In genomic region chr7:114368492-114368891, GRCh38 we compare ENCODE assay signal across 35 cellular contexts. TPM values are rescaled to one million over a fixed set of nuclear protein-coding genes. Genes with fewer than 3 reads are reported as not detected.
"Had no signal": no experiment of that assay in that cellular context is flagged by ENCODE, and none has a peak within 500 bp of the region (broad histone marks: within the 10 kb centered on the region; RNA-seq: fewer than 3 reads in every experiment).

No MANE protein-coding gene starts in this region.

- H3K9me3 ChIP-seq: ascending aorta had no signal

- H3K4me1 Mint-ChIP-seq: activated B cell treated with CpG ODN at 0.5 μM for 24 hours; activated CD4-positive, alpha-beta memory T cell treated with anti-CD3 and anti-CD28 coated beads, Interleukin-2, amount 10 ng/mL, durations not matched to agents 7 days and 5 days; activated CD4-positive, alpha-beta T cell treated with anti-CD3 and anti-CD28 coated beads for 36 hours; activated CD4-positive, alpha-beta T cell treated with anti-CD3 and anti-CD28 coated beads, Interleukin-2, amount 10 ng/mL, durations not matched to agents 7 days and 5 days; activated CD8-positive, alpha-beta memory T cell treated with anti-CD3 and anti-CD28 coated beads, Interleukin-2, amount 10 ng/mL, durations not matched to agents 7 days and 5 days; activated naive CD4-positive, alpha-beta T cell treated with anti-CD3 and anti-CD28 coated beads, Interleukin-2, amount 10 ng/mL, durations not matched to agents 7 days and 5 days; activated naive CD4-positive, alpha-beta T cell treated with anti-CD3 and anti-CD28 coated beads, Interleukin-2, amount 50 U/mL, for 24 hours; activated naive CD8-positive, alpha-beta T cell treated with anti-CD3 and anti-CD28 coated beads, Interleukin-2, amount 10 ng/mL, durations not matched to agents 7 days and 5 days; activated naive CD8-positive, alpha-beta T cell treated with anti-CD3 and anti-CD28 coated beads, Interleukin-2, amount 50 U/mL, for 24 hours; central memory CD8-positive, alpha-beta T cell had no signal

- H3K36me3 Mint-ChIP-seq: activated CD8-positive, alpha-beta memory T cell treated with anti-CD3 and anti-CD28 coated beads, Interleukin-2, amount 10 ng/mL, durations not matched to agents 7 days and 5 days; activated naive CD4-positive, alpha-beta T cell treated with anti-CD3 and anti-CD28 coated beads, Interleukin-2, amount 10 ng/mL, durations not matched to agents 7 days and 5 days; activated naive CD4-positive, alpha-beta T cell treated with anti-CD3 and anti-CD28 coated beads, Interleukin-2, amount 50 U/mL, for 24 hours; activated naive CD8-positive, alpha-beta T cell; activated naive CD8-positive, alpha-beta T cell treated with anti-CD3 and anti-CD28 coated beads, Interleukin-2, amount 10 ng/mL, durations not matched to agents 7 days and 5 days; brain had no signal

- H3K27me3 Mint-ChIP-seq: activated B cell treated with CpG ODN at 0.5 μM for 24 hours; activated CD4-positive, alpha-beta memory T cell treated with anti-CD3 and anti-CD28 coated beads, Interleukin-2, amount 10 ng/mL, durations not matched to agents 7 days and 5 days; activated CD4-positive, alpha-beta T cell treated with anti-CD3 and anti-CD28 coated beads, Interleukin-2, amount 10 ng/mL, durations not matched to agents 7 days and 5 days; activated CD8-positive, alpha-beta memory T cell treated with anti-CD3 and anti-CD28 coated beads, Interleukin-2, amount 10 ng/mL, durations not matched to agents 7 days and 5 days; activated naive CD4-positive, alpha-beta T cell treated with anti-CD3 and anti-CD28 coated beads, Interleukin-2, amount 10 ng/mL, durations not matched to agents 7 days and 5 days; activated naive CD4-positive, alpha-beta T cell treated with anti-CD3 and anti-CD28 coated beads, Interleukin-2, amount 50 U/mL, for 24 hours; activated naive CD8-positive, alpha-beta T cell; activated naive CD8-positive, alpha-beta T cell treated with anti-CD3 and anti-CD28 coated beads, Interleukin-2, amount 10 ng/mL, durations not matched to agents 7 days and 5 days; activated naive CD8-positive, alpha-beta T cell treated with anti-CD3 and anti-CD28 coated beads, Interleukin-2, amount 50 U/mL, for 24 hours; activated T-cell treated with anti-CD3 and anti-CD28 coated beads, Interleukin-2, amount 50 U/mL, for 24 hours; brain; central memory CD8-positive, alpha-beta T cell had no signal

- ATAC-seq: activated CD4-positive, alpha-beta T cell treated with anti-CD3 and anti-CD28 coated beads for 36 hours; activated CD8-positive, alpha-beta memory T cell treated with anti-CD3 and anti-CD28 coated beads, Interleukin-2, amount 10 ng/mL, durations not matched to agents 7 days and 5 days; activated CD8-positive, alpha-beta T cell treated with anti-CD3 and anti-CD28 coated beads, Interleukin-2, amount 10 ng/mL, durations not matched to agents 7 days and 5 days; activated naive CD8-positive, alpha-beta T cell treated with anti-CD3 and anti-CD28 coated beads, Interleukin-2, amount 50 U/mL, for 24 hours had no signal

- DNase-seq: activated B cell treated with CpG ODN at 0.5 μM for 24 hours; activated CD4-positive, alpha-beta memory T cell treated with anti-CD3 and anti-CD28 coated beads, Interleukin-2, amount 10 ng/mL, durations not matched to agents 7 days and 5 days; activated CD4-positive, alpha-beta T cell treated with anti-CD3 and anti-CD28 coated beads for 36 hours; activated CD4-positive, alpha-beta T cell treated with anti-CD3 and anti-CD28 coated beads for 48 hours; activated CD4-positive, alpha-beta T cell treated with anti-CD3 and anti-CD28 coated beads, Interleukin-2, amount 10 ng/mL, durations not matched to agents 7 days and 5 days; activated CD4-positive, alpha-beta T cell treated with anti-CD3 and anti-CD28 coated beads, Interleukin-2, amount 50 U/mL, for 48 hours; activated CD4-positive, CD25-positive, alpha-beta regulatory T cell treated with anti-CD3 and anti-CD28 coated beads, Interleukin-2, amount 50 U/mL, for 72 hours; activated CD8-positive, alpha-beta memory T cell treated with anti-CD3 and anti-CD28 coated beads for 24 hours; activated CD8-positive, alpha-beta memory T cell treated with anti-CD3 and anti-CD28 coated beads, Interleukin-2, amount 10 ng/mL, durations not matched to agents 7 days and 5 days; activated CD8-positive, alpha-beta memory T cell treated with anti-CD3 and anti-CD28 coated beads, Interleukin-2, amount 50 U/mL, for 48 hours; activated CD8-positive, alpha-beta T cell treated with anti-CD3 and anti-CD28 coated beads, Interleukin-2, amount 10 ng/mL, durations not matched to agents 7 days and 5 days; activated effector memory CD4-positive, alpha-beta T cell treated with Interleukin-2 at 50 U/mL for 16 hours; activated gamma-delta T cell; activated naive CD4-positive, alpha-beta T cell treated with anti-CD3 and anti-CD28 coated beads, Interleukin-2, amount 10 ng/mL, durations not matched to agents 7 days and 5 days; activated naive CD4-positive, alpha-beta T cell treated with Interleukin-2 at 50 U/mL for 16 hours; activated naive CD8-positive, alpha-beta T cell treated with anti-CD3 and anti-CD28 coated beads, Interleukin-2, amount 10 ng/mL, durations not matched to agents 7 days and 5 days; activated naive CD8-positive, alpha-beta T cell treated with anti-CD3 and anti-CD28 coated beads, Interleukin-2, amount 50 U/mL, for 24 hours; activated T-cell treated with anti-CD3 and anti-CD28 coated beads, Interleukin-2, amount 50 U/mL, for 24 hours; activated T-cell treated with anti-CD3 and anti-CD28 coated beads, Interleukin-2, amount 50 U/mL, for 48 hours; amygdala; anterior cingulate cortex; caudate nucleus; cerebellar nuclear complex; T-helper 2 cell; T-helper 9 cell had no signal

- H3K27ac ChIP-seq: ascending aorta, cardiac muscle cell, VCaP had no signal

- H3K27ac Mint-ChIP-seq: activated B cell treated with CpG ODN at 0.5 μM for 24 hours; activated CD4-positive, alpha-beta memory T cell treated with anti-CD3 and anti-CD28 coated beads, Interleukin-2, amount 10 ng/mL, durations not matched to agents 7 days and 5 days; activated CD4-positive, alpha-beta T cell treated with anti-CD3 and anti-CD28 coated beads for 36 hours; activated CD4-positive, alpha-beta T cell treated with anti-CD3 and anti-CD28 coated beads, Interleukin-2, amount 10 ng/mL, durations not matched to agents 7 days and 5 days; activated CD8-positive, alpha-beta memory T cell treated with anti-CD3 and anti-CD28 coated beads, Interleukin-2, amount 10 ng/mL, durations not matched to agents 7 days and 5 days; activated CD8-positive, alpha-beta T cell treated with anti-CD3 and anti-CD28 coated beads, Interleukin-2, amount 10 ng/mL, durations not matched to agents 7 days and 5 days; activated naive CD4-positive, alpha-beta T cell treated with anti-CD3 and anti-CD28 coated beads, Interleukin-2, amount 10 ng/mL, durations not matched to agents 7 days and 5 days; activated naive CD4-positive, alpha-beta T cell treated with anti-CD3 and anti-CD28 coated beads, Interleukin-2, amount 50 U/mL, for 24 hours; activated naive CD8-positive, alpha-beta T cell; activated naive CD8-positive, alpha-beta T cell treated with anti-CD3 and anti-CD28 coated beads, Interleukin-2, amount 10 ng/mL, durations not matched to agents 7 days and 5 days; activated naive CD8-positive, alpha-beta T cell treated with anti-CD3 and anti-CD28 coated beads, Interleukin-2, amount 50 U/mL, for 24 hours; activated T-cell treated with anti-CD3 and anti-CD28 coated beads, Interleukin-2, amount 50 U/mL, for 24 hours; activated T-helper 2 cell treated with anti-CD3 and anti-CD28 coated beads, Interferon-gamma antibody, Interleukin-2, Interleukin-4, amounts not matched to agents 10 μg/mL and 5 μg/mL and 100 μg/mL, durations not matched to agents 14 hours and 24 hours and 36 hours; brain; T-helper 1 cell treated with Interleukin-12 subunit alpha and Interleukin-12 subunit beta and Interleukin-4 antibody, amounts not matched to agents 30 μg/mL and 1 μg/mL, for 36 hours; T-helper 2 cell treated with Interferon-gamma antibody and Interleukin-4, amounts not matched to agents 5 μg/mL and 100 μg/mL, for 36 hours had no signal

- H3K9me3 Mint-ChIP-seq: activated B cell treated with CpG ODN at 0.5 μM for 24 hours; activated CD4-positive, alpha-beta memory T cell treated with anti-CD3 and anti-CD28 coated beads, Interleukin-2, amount 10 ng/mL, durations not matched to agents 7 days and 5 days; activated CD4-positive, alpha-beta T cell treated with anti-CD3 and anti-CD28 coated beads, Interleukin-2, amount 10 ng/mL, durations not matched to agents 7 days and 5 days; activated naive CD4-positive, alpha-beta T cell treated with anti-CD3 and anti-CD28 coated beads, Interleukin-2, amount 10 ng/mL, durations not matched to agents 7 days and 5 days; activated naive CD4-positive, alpha-beta T cell treated with anti-CD3 and anti-CD28 coated beads, Interleukin-2, amount 50 U/mL, for 24 hours; activated naive CD8-positive, alpha-beta T cell treated with anti-CD3 and anti-CD28 coated beads, Interleukin-2, amount 10 ng/mL, durations not matched to agents 7 days and 5 days; activated naive CD8-positive, alpha-beta T cell treated with anti-CD3 and anti-CD28 coated beads, Interleukin-2, amount 50 U/mL, for 24 hours; activated T-cell treated with anti-CD3 and anti-CD28 coated beads, Interleukin-2, amount 50 U/mL, for 24 hours; activated T-helper 2 cell treated with anti-CD3 and anti-CD28 coated beads, Interferon-gamma antibody, Interleukin-2, Interleukin-4, amounts not matched to agents 10 μg/mL and 5 μg/mL and 100 μg/mL, durations not matched to agents 14 hours and 24 hours and 36 hours; brain; central memory CD8-positive, alpha-beta T cell; T-helper 1 cell treated with Interleukin-12 subunit alpha and Interleukin-12 subunit beta and Interleukin-4 antibody, amounts not matched to agents 30 μg/mL and 1 μg/mL, for 36 hours; T-helper 2 cell treated with Interferon-gamma antibody and Interleukin-4, amounts not matched to agents 5 μg/mL and 100 μg/mL, for 36 hours had no signal

- H3K27me3 ChIP-seq: ascending aorta, cardiac muscle cell had no signal

- H3K4me3 Mint-ChIP-seq: activated B cell treated with CpG ODN at 0.5 μM for 24 hours; activated CD4-positive, alpha-beta memory T cell treated with anti-CD3 and anti-CD28 coated beads, Interleukin-2, amount 10 ng/mL, durations not matched to agents 7 days and 5 days; activated CD4-positive, alpha-beta T cell treated with anti-CD3 and anti-CD28 coated beads for 36 hours; activated CD4-positive, alpha-beta T cell treated with anti-CD3 and anti-CD28 coated beads, Interleukin-2, amount 10 ng/mL, durations not matched to agents 7 days and 5 days; activated CD8-positive, alpha-beta memory T cell treated with anti-CD3 and anti-CD28 coated beads, Interleukin-2, amount 10 ng/mL, durations not matched to agents 7 days and 5 days; activated CD8-positive, alpha-beta T cell treated with anti-CD3 and anti-CD28 coated beads, Interleukin-2, amount 10 ng/mL, durations not matched to agents 7 days and 5 days; activated naive CD4-positive, alpha-beta T cell treated with anti-CD3 and anti-CD28 coated beads, Interleukin-2, amount 10 ng/mL, durations not matched to agents 7 days and 5 days; activated naive CD4-positive, alpha-beta T cell treated with anti-CD3 and anti-CD28 coated beads, Interleukin-2, amount 50 U/mL, for 24 hours; activated naive CD8-positive, alpha-beta T cell; activated naive CD8-positive, alpha-beta T cell treated with anti-CD3 and anti-CD28 coated beads, Interleukin-2, amount 10 ng/mL, durations not matched to agents 7 days and 5 days; activated naive CD8-positive, alpha-beta T cell treated with anti-CD3 and anti-CD28 coated beads, Interleukin-2, amount 50 U/mL, for 24 hours; activated T-cell treated with anti-CD3 and anti-CD28 coated beads, Interleukin-2, amount 50 U/mL, for 24 hours; brain; central memory CD8-positive, alpha-beta T cell; T-helper 1 cell treated with Interleukin-12 subunit alpha and Interleukin-12 subunit beta and Interleukin-4 antibody, amounts not matched to agents 30 μg/mL and 1 μg/mL, for 36 hours; T-helper 2 cell treated with Interferon-gamma antibody and Interleukin-4, amounts not matched to agents 5 μg/mL and 100 μg/mL, for 36 hours had no signal

- H3K36me3 ChIP-seq: ascending aorta, cardiac muscle cell had no signal

- H3K4me1 ChIP-seq: ascending aorta had no signal

- H3K4me3 ChIP-seq: ascending aorta, cardiac muscle cell had no signal

RNA-seq across cellular contexts. Expression of gene FOXP2, which starts 46.1 kb away (rescaled TPM):
- total RNA-seq: activated B cell treated with CpG ODN at 0.5 μM for 24 hours; activated CD4-positive, alpha-beta memory T cell treated with anti-CD3 and anti-CD28 coated beads, Interleukin-2, amount 10 ng/mL, durations not matched to agents 7 days and 5 days; activated CD4-positive, alpha-beta T cell treated with anti-CD3 and anti-CD28 coated beads for 36 hours; activated CD4-positive, alpha-beta T cell treated with anti-CD3 and anti-CD28 coated beads, Interleukin-2, amount 10 ng/mL, durations not matched to agents 7 days and 5 days; activated CD8-positive, alpha-beta T cell treated with anti-CD3 and anti-CD28 coated beads, Interleukin-2, amount 10 ng/mL, durations not matched to agents 7 days and 5 days; activated naive CD8-positive, alpha-beta T cell treated with anti-CD3 and anti-CD28 coated beads, Interleukin-2, amount 10 ng/mL, durations not matched to agents 7 days and 5 days had no signal
